Comparison of ENCODE assay signal across 9 cellular contexts in genomic region chr4:88737304-88738015, GRCh38. TPM values are rescaled to one million over a fixed set of nuclear protein-coding genes. Genes with fewer than 3 reads are reported as not detected.
DNase-seq lines count a peak whose midpoint lies in the region; ATAC-seq, FAIRE-seq and TF ChIP-seq lines count a peak whose summit lies in the region.
"Had no signal": no experiment of that assay in that cellular context is flagged by ENCODE, and none has a peak within 500 bp of the region (broad histone marks: within the 10 kb centered on the region; RNA-seq: fewer than 3 reads in every experiment).

No MANE protein-coding gene starts in this region.

- no peaks in the 10 kb centered on the region for H3K9me3 ChIP-seq in lower lobe of right lung
- no peaks in the 10 kb centered on the region for H3K9me3 ChIP-seq in uterus

- CTCF ChIA-PET in activated naive CD4-positive, alpha-beta T cell treated with anti-CD3 and anti-CD28 coated beads for 36 hours (lab: Charles Lee), result interaction anchor here (0.6 to 0.7 kb wide), 3 partner anchors 54 to 125 kb away, joined by 3 read pairs; no protein-coding TSS in a partner anchor
- CTCF ChIA-PET in activated CD8-positive, alpha-beta T cell treated with anti-CD3 and anti-CD28 coated beads for 36 hours (lab: Charles Lee), result interaction anchor here (0.7 to 1.4 kb wide), 3 partner anchors 8 to 198 kb away, joined by 3 to 4 read pairs (median 3); no protein-coding TSS in a partner anchor

- peaks cover 20% of the 10 kb centered on the region for H3K4me1 Mint-ChIP-seq in activated naive CD4-positive, alpha-beta T cell treated with anti-CD3 and anti-CD28 coated beads for 36 hours (ENCODE audit: low read depth)
- peaks cover 17% of the 10 kb centered on the region for H3K4me1 Mint-ChIP-seq in activated CD8-positive, alpha-beta T cell treated with anti-CD3 and anti-CD28 coated beads for 36 hours (ENCODE audit: low read depth)

- no peaks in the 10 kb centered on the region for H3K36me3 Mint-ChIP-seq in activated naive CD4-positive, alpha-beta T cell treated with anti-CD3 and anti-CD28 coated beads for 36 hours (ENCODE audit: low read depth)
- no peaks in the 10 kb centered on the region for H3K36me3 Mint-ChIP-seq in activated CD8-positive, alpha-beta T cell treated with anti-CD3 and anti-CD28 coated beads for 36 hours (ENCODE audit: low read depth)

- TF ChIP-seq POLR2A in uterus (IDR thresholded peaks at IDR 0.05), result no peak
- no peak for TF ChIP-seq POLR2A in GM12892 (IDR thresholded peaks at IDR 0.05; ENCODE audit: low read depth, low read length)

- POLR2A ChIA-PET in activated CD8-positive, alpha-beta T cell treated with anti-CD3 and anti-CD28 coated beads for 36 hours (lab: Charles Lee), result interaction anchor here (0.6 kb wide), 1 partner anchor 23 kb away, joined by 3 read pairs; no protein-coding TSS in a partner anchor

- no peaks in the 10 kb centered on the region for H3K27me3 ChIP-seq in lower lobe of right lung (ENCODE audit: low read depth)
- no peaks in the 10 kb centered on the region for H3K27me3 ChIP-seq in uterus

- H3K36me3 ChIP-seq in lower lobe of right lung, result peaks cover 36% of the 10 kb centered on the region
- no peaks in the 10 kb centered on the region for H3K36me3 ChIP-seq in uterus

- TF ChIP-seq CTCF in activated CD8-positive, alpha-beta T cell treated with anti-CD3 and anti-CD28 coated beads for 36 hours (IDR thresholded peaks at IDR 0.05), result no peak
- TF ChIP-seq CTCF in lower lobe of right lung (IDR thresholded peaks at IDR 0.05), result no peak
- TF ChIP-seq CTCF in uterus (IDR thresholded peaks at IDR 0.05), result no peak

- ATAC-seq in HG03097 (IDR thresholded peaks at IDR 0.05; ENCODE audit: low FRiP score, unreplicated experiment) (peak; percentile 89), lower lobe of right lung (peak; percentile 65 to 80)
- peak; percentile 87 for ATAC-seq in activated CD8-positive, alpha-beta T cell treated with anti-CD3 and anti-CD28 coated beads for 36 hours

- no peaks in the 10 kb centered on the region for H3K9me3 Mint-ChIP-seq in activated naive CD4-positive, alpha-beta T cell treated with anti-CD3 and anti-CD28 coated beads for 36 hours
- H3K9me3 Mint-ChIP-seq in activated CD8-positive, alpha-beta T cell treated with anti-CD3 and anti-CD28 coated beads for 36 hours, result no peaks in the 10 kb centered on the region

- H3K4me3 Mint-ChIP-seq in activated naive CD4-positive, alpha-beta T cell treated with anti-CD3 and anti-CD28 coated beads for 36 hours, result peak overlapping the region; percentile 58
- H3K4me3 Mint-ChIP-seq in activated CD8-positive, alpha-beta T cell treated with anti-CD3 and anti-CD28 coated beads for 36 hours, result peak overlapping the region; percentile 33

- H3K4me1 ChIP-seq in lower lobe of right lung (peaks cover 19% of the 10 kb centered on the region), uterus (peaks cover 0 to 20% of the 10 kb centered on the region in 2 donors)

- peak; percentile 70 for DNase-seq in activated naive CD4-positive, alpha-beta T cell treated with anti-CD3 and anti-CD28 coated beads for 36 hours
- DNase-seq in activated naive CD4-positive, alpha-beta T cell treated with anti-CD3 and anti-CD28 coated beads, Interleukin-2, amount 50 U/mL, for 16 hours, result no peak
- peak; percentile 58 for DNase-seq in activated CD8-positive, alpha-beta T cell treated with anti-CD3 and anti-CD28 coated beads for 36 hours
- DNase-seq in lower lobe of right lung, result no peak
- peak; percentile 71 to 78 for DNase-seq in uterus
- DNase-seq in NCI-H1048 (lab: John Stamatoyannopoulos, UW), result no peak
- no peak for DNase-seq in GM12892 (ENCODE audit: insufficient read length)

- H3K27ac ChIP-seq in lower lobe of right lung, result no peak overlapping the region
- peak overlapping the region; percentile 30 to 58 for H3K27ac ChIP-seq in uterus
- H3K27ac ChIP-seq: SK-N-MC had no signal

- H3K27me3 Mint-ChIP-seq in activated naive CD4-positive, alpha-beta T cell treated with anti-CD3 and anti-CD28 coated beads for 36 hours (ENCODE audit: low read depth), result no peaks in the 10 kb centered on the region
- no peaks in the 10 kb centered on the region for H3K27me3 Mint-ChIP-seq in activated CD8-positive, alpha-beta T cell treated with anti-CD3 and anti-CD28 coated beads for 36 hours

- H3K4me3 ChIP-seq in lower lobe of right lung (no peak overlapping the region), uterus (peak overlapping the region in 1 of 2 donors; percentile 17)
- H3K4me3 ChIP-seq: SK-N-MC had no signal

- H3K27ac Mint-ChIP-seq in activated naive CD4-positive, alpha-beta T cell treated with anti-CD3 and anti-CD28 coated beads for 36 hours, result peak overlapping the region; percentile 9
- no peak overlapping the region for H3K27ac Mint-ChIP-seq in activated CD8-positive, alpha-beta T cell treated with anti-CD3 and anti-CD28 coated beads for 36 hours

- FAIRE-seq in GM12892 (lab: Jason Lieb, UNC), result no peak

- intact Hi-C loops in activated naive CD4-positive, alpha-beta T cell treated with anti-CD3 and anti-CD28 coated beads for 36 hours (cut with micrococcal nuclease), result loop anchor here (1.0 to 2.0 kb wide), 3 partner anchors 25 to 144 kb away; no protein-coding TSS in a partner anchor
- intact Hi-C loops in activated CD8-positive, alpha-beta T cell treated with anti-CD3 and anti-CD28 coated beads for 36 hours (cut with micrococcal nuclease), result no loop called here
- intact Hi-C loops in lower lobe of right lung (cut with DNase I), result no loop called here
- intact Hi-C loops in uterus (cut with DNase I; ENCODE audit: low total_unique reads), result no loop called here

RNA-seq across cellular contexts. Expression of gene NAP1L5, which starts 39.8 kb away (rescaled TPM):
- total RNA-seq in activated naive CD4-positive, alpha-beta T cell treated with anti-CD3 and anti-CD28 coated beads for 36 hours, result 1 to 10 TPM; 3.5 to 3.9 TPM
- total RNA-seq in activated CD8-positive, alpha-beta T cell treated with anti-CD3 and anti-CD28 coated beads for 36 hours, result 1 to 10 TPM; 5.4 to 5.8 TPM
- total RNA-seq in lower lobe of right lung (3.0 TPM), uterus (10 to 100 TPM in 2 of 4 donors, 1 to 10 TPM in 2; 3.8 to 15.6 (median 10.4) TPM)
- 4.1 TPM for polyA plus RNA-seq in GM12892 (2012; ENCODE audit: missing spikeins)

Comparison
In these comparisons a context has a peak if more than half of its experiments do, and no peak if none do; other contexts are left out.
1. DNase-seq: peak in activated naive CD4-positive, alpha-beta T cell treated with anti-CD3 and anti-CD28 coated beads for 36 hours (single experiment), activated CD8-positive, alpha-beta T cell treated with anti-CD3 and anti-CD28 coated beads for 36 hours (single experiment) and uterus (2 of 2); none in activated naive CD4-positive, alpha-beta T cell treated with anti-CD3 and anti-CD28 coated beads, Interleukin-2, amount 50 U/mL, for 16 hours (single experiment), lower lobe of right lung (single experiment), NCI-H1048 (single experiment) and GM12892 (single experiment).
2. Peak in every context shown above with its lines, with median percentiles within 50 percentile points of each other: ATAC-seq.